17 cellular contexts compared by ENCODE assay signal in the genomic region with DNA sequence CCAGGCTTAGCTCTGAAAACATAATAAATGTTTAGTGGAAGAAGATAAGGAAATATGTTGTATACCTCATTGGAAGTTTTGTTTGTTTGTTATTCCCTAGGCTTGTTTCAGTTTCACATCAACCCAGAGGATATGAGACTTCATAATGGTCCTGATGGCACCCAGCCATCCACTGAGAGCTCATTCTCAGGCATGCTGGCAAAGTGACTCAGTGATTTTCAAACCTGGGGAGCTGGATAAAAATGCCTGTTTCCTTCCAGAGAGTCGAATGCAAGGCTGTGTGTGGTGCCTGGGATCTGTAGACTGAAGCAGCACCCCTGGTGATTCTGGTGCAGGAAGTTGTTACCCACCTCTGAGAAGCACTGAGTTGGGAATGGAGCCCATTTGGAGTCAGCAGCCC.
DNase-seq lines count a peak whose midpoint lies in the region; ATAC-seq and TF ChIP-seq lines count a peak whose summit lies in the region.
"Had no signal": no experiment of that assay in that cellular context is flagged by ENCODE, and none has a peak within 500 bp of the region (broad histone marks: within the 10 kb centered on the region; RNA-seq: fewer than 3 reads in every experiment).

No MANE protein-coding gene starts in this region.

- DNase-seq in activated naive CD8-positive, alpha-beta T cell treated with anti-CD3 and anti-CD28 coated beads for 36 hours, result no peak
- peak; percentile 61 for DNase-seq in RPMI8226
- peak; percentile 52 to 70 for DNase-seq in fibroblast of lung (ENCODE audit: low read depth in 2 of 2)
- no peak for DNase-seq in SHP77 (lab: John Stamatoyannopoulos, UW)
- DNase-seq in GM13976 (ENCODE audit: low spot score), result no peak
- DNase-seq: activated B cell treated with CpG ODN at 0.5 μM for 24 hours; activated T-cell treated with anti-CD3 and anti-CD28 coated beads, Interleukin-2, amount 50 U/mL, for 24 hours; caudate nucleus; NCI-H446 treated with DMSO at 0.1 percent for 48 hours; Right ventricle myocardium superior; stimulated activated CD4-positive, alpha-beta T cell treated with anti-CD3 and anti-CD28 coated beads, Interleukin-12 subunit alpha, Interleukin-12 subunit beta, amount 100 ng/mL, for 4 hours had no signal

- in situ Hi-C loops in GM13976 (cut with MboI; ENCODE audit: low sequenced_read_pairs, unreplicated experiment), result loop anchor here (25.0 kb wide), 2 partner anchors 521 to 1071 kb away; no protein-coding TSS in a partner anchor

- H3K36me3 ChIP-seq in fibroblast of lung (ENCODE audit: control insufficient read depth, insufficient read depth, low read length) (no peaks in the 10 kb centered on the region), skeletal muscle satellite cell (ENCODE audit: insufficient read depth, low read length) (no peaks in the 10 kb centered on the region)
- H3K36me3 ChIP-seq: esophagus muscularis mucosa, vagina had no signal

- H3K4me2 ChIP-seq in fibroblast of lung (ENCODE audit: extremely low read depth, insufficient read depth, low read length) (peak overlapping the region; percentile 29), skeletal muscle satellite cell (ENCODE audit: low read length) (peak overlapping the region; percentile 22)

- no peak overlapping the region for H2AFZ ChIP-seq in fibroblast of lung (ENCODE audit: low read length)

- no peaks in the 10 kb centered on the region for H3K27me3 ChIP-seq in fibroblast of lung (ENCODE audit: control insufficient read depth, insufficient read depth, low read length)
- no peaks in the 10 kb centered on the region for H3K27me3 ChIP-seq in skeletal muscle satellite cell (ENCODE audit: control insufficient read depth, insufficient read depth, low read length)
- H3K27me3 ChIP-seq: esophagus muscularis mucosa, vagina had no signal

- no peaks in the 10 kb centered on the region for H3K9me3 ChIP-seq in fibroblast of lung (ENCODE audit: control insufficient read depth, insufficient read depth, low read depth, low read length)
- no peaks in the 10 kb centered on the region for H3K9me3 ChIP-seq in skeletal muscle satellite cell (replicated peaks; ENCODE audit: low read length)
- H3K9me3 ChIP-seq: esophagus muscularis mucosa, vagina had no signal

- no peak for ATAC-seq in GM19035 (IDR thresholded peaks at IDR 0.05; ENCODE audit: unreplicated experiment)

- H3K9ac ChIP-seq in fibroblast of lung (ENCODE audit: insufficient read depth, low read length) (no peak overlapping the region), skeletal muscle satellite cell (ENCODE audit: low read depth, low read length) (no peak overlapping the region)

- H3K4me1 ChIP-seq in fibroblast of lung (ENCODE audit: control insufficient read depth, extremely low read depth, insufficient read depth, low read length) (no peaks in the 10 kb centered on the region), skeletal muscle satellite cell (ENCODE audit: control insufficient read depth, insufficient read depth, low read length) (peaks cover 13% of the 10 kb centered on the region)
- H3K4me1 ChIP-seq: vagina had no signal

- H3K4me3 ChIP-seq in fibroblast of lung (replicated peaks in 1 of 4; ENCODE audit: control extremely low read depth in 1 of 4, insufficient read depth in 1 of 4, low read depth in 3 of 4, low read length in 4 of 4) (no peak overlapping the region), skeletal muscle satellite cell (ENCODE audit: low read length) (no peak overlapping the region)
- H3K4me3 ChIP-seq: esophagus muscularis mucosa, vagina had no signal

- peaks cover 4% of the 10 kb centered on the region for H3K36me3 Mint-ChIP-seq in activated naive CD8-positive, alpha-beta T cell
- peaks cover 2% of the 10 kb centered on the region for H3K36me3 Mint-ChIP-seq in activated naive CD8-positive, alpha-beta T cell treated with anti-CD3 and anti-CD28 coated beads for 36 hours

- TF ChIP-seq CTCF in fibroblast of lung (conservative IDR thresholded peaks at IDR 0.05 in 1 of 2, IDR thresholded peaks at IDR 0.05 in 1 of 2; ENCODE audit: low read depth in 1 of 2, low read length in 2 of 2) (no peak), GM13976 (IDR thresholded peaks at IDR 0.05; ENCODE audit: borderline replicate concordance, control extremely low read depth, extremely low read depth, insufficient read depth, missing control alignments) (no peak)

- peak overlapping the region; percentile 22 for H3K27ac Mint-ChIP-seq in activated naive CD8-positive, alpha-beta T cell
- no peak overlapping the region for H3K27ac Mint-ChIP-seq in activated naive CD8-positive, alpha-beta T cell treated with anti-CD3 and anti-CD28 coated beads for 36 hours
- H3K27ac Mint-ChIP-seq: activated B cell treated with CpG ODN at 0.5 μM for 24 hours; activated T-cell treated with anti-CD3 and anti-CD28 coated beads, Interleukin-2, amount 50 U/mL, for 24 hours; B cell had no signal

- no peaks in the 10 kb centered on the region for H3K79me2 ChIP-seq in fibroblast of lung (ENCODE audit: control insufficient read depth, insufficient read depth, low read length)

- H3K4me1 Mint-ChIP-seq in activated naive CD8-positive, alpha-beta T cell (ENCODE audit: low read depth), result peaks cover 8% of the 10 kb centered on the region
- peaks cover 13% of the 10 kb centered on the region for H3K4me1 Mint-ChIP-seq in activated naive CD8-positive, alpha-beta T cell treated with anti-CD3 and anti-CD28 coated beads for 36 hours

- no peak overlapping the region for H3K27ac ChIP-seq in fibroblast of lung (ENCODE audit: insufficient read depth, low read length)
- H3K27ac ChIP-seq: esophagus muscularis mucosa, vagina had no signal

- no peak overlapping the region for H3K4me3 Mint-ChIP-seq in activated naive CD8-positive, alpha-beta T cell
- no peak overlapping the region for H3K4me3 Mint-ChIP-seq in activated naive CD8-positive, alpha-beta T cell treated with anti-CD3 and anti-CD28 coated beads for 36 hours
- H3K4me3 Mint-ChIP-seq: activated B cell treated with CpG ODN at 0.5 μM for 24 hours; activated T-cell treated with anti-CD3 and anti-CD28 coated beads, Interleukin-2, amount 50 U/mL, for 24 hours; B cell had no signal

- peaks cover 2% of the 10 kb centered on the region for H4K20me1 ChIP-seq in fibroblast of lung (ENCODE audit: control insufficient read depth, extremely low read depth, insufficient read depth, low read length)

- H3K9me3 Mint-ChIP-seq in activated naive CD8-positive, alpha-beta T cell (ENCODE audit: low read depth), result no peaks in the 10 kb centered on the region
- no peaks in the 10 kb centered on the region for H3K9me3 Mint-ChIP-seq in activated naive CD8-positive, alpha-beta T cell treated with anti-CD3 and anti-CD28 coated beads for 36 hours
- H3K9me3 Mint-ChIP-seq: activated B cell treated with CpG ODN at 0.5 μM for 24 hours; activated T-cell treated with anti-CD3 and anti-CD28 coated beads, Interleukin-2, amount 50 U/mL, for 24 hours had no signal

- H3K27me3 Mint-ChIP-seq in activated naive CD8-positive, alpha-beta T cell, result no peaks in the 10 kb centered on the region
- no peaks in the 10 kb centered on the region for H3K27me3 Mint-ChIP-seq in activated naive CD8-positive, alpha-beta T cell treated with anti-CD3 and anti-CD28 coated beads for 36 hours
- H3K27me3 Mint-ChIP-seq: activated B cell treated with CpG ODN at 0.5 μM for 24 hours; activated T-cell treated with anti-CD3 and anti-CD28 coated beads, Interleukin-2, amount 50 U/mL, for 24 hours; B cell had no signal

Comparison
In these comparisons a context has a peak if more than half of its experiments do, and no peak if none do; other contexts are left out.
1. DNase-seq: peak in RPMI8226 (single experiment) and fibroblast of lung (2 of 2); none in activated naive CD8-positive, alpha-beta T cell treated with anti-CD3 and anti-CD28 coated beads for 36 hours (single experiment), SHP77 (0 of 2) and GM13976 (single experiment).